In genomic region chr2:199798881-199799580, GRCh38 we compare ENCODE assay signal across 14 cellular contexts. TPM values are rescaled to one million over a fixed set of nuclear protein-coding genes. Genes with fewer than 3 reads are reported as not detected.
DNase-seq lines count a peak whose midpoint lies in the region; ATAC-seq, FAIRE-seq and TF ChIP-seq lines count a peak whose summit lies in the region.
"Had no signal": no experiment of that assay in that cellular context is flagged by ENCODE, and none has a peak within 500 bp of the region (broad histone marks: within the 10 kb centered on the region; RNA-seq: fewer than 3 reads in every experiment).

No MANE protein-coding gene starts in this region.

- H3K27me3 ChIP-seq in sigmoid colon = no peaks in the 10 kb centered on the region

- FAIRE-seq in GM12891 (lab: Jason Lieb, UNC) = no peak

- intact Hi-C loops in sigmoid colon (cut with DNase I) = loop anchor here (5.0 kb wide), 1 partner anchor 53 kb away; the partner anchor contains the start of gene FTCDNL1

- no peak for TF ChIP-seq EP300 in sigmoid colon (IDR thresholded peaks at IDR 0.05)

- peak overlapping the region; percentile 57 to 78 (median 65) for H3K27ac Mint-ChIP-seq in brain
- H3K27ac Mint-ChIP-seq: activated CD8-positive, alpha-beta T cell treated with anti-CD3 and anti-CD28 coated beads, Interleukin-2, amount 10 ng/mL, durations not matched to agents 7 days and 5 days; activated naive CD4-positive, alpha-beta T cell treated with anti-CD3 and anti-CD28 coated beads for 36 hours had no signal

- H3K4me1 Mint-ChIP-seq in brain = peaks cover 31% of the 10 kb centered on the region

- H3K4me3 ChIP-seq in sigmoid colon = no peak overlapping the region

- peaks cover 3% of the 10 kb centered on the region for H3K27me3 Mint-ChIP-seq in brain

- no peaks in the 10 kb centered on the region for H3K9me3 ChIP-seq in sigmoid colon

- H3K9me3 Mint-ChIP-seq in brain = peaks cover 0 to 3% (median 2%) of the 10 kb centered on the region in 5 experiments
- H3K9me3 Mint-ChIP-seq: activated naive CD4-positive, alpha-beta T cell treated with anti-CD3 and anti-CD28 coated beads for 36 hours had no signal

- H3K27ac ChIP-seq in sigmoid colon = peak overlapping the region in 3 of 4 donors; percentile 6 to 44 (median 44)

- peak overlapping the region in 3 of 5 experiments; percentile 20 to 51 (median 42) for H3K4me3 Mint-ChIP-seq in brain
- H3K4me3 Mint-ChIP-seq: activated CD8-positive, alpha-beta T cell treated with anti-CD3 and anti-CD28 coated beads, Interleukin-2, amount 10 ng/mL, durations not matched to agents 7 days and 5 days; activated naive CD4-positive, alpha-beta T cell treated with anti-CD3 and anti-CD28 coated beads for 36 hours had no signal

- ATAC-seq in HG02798 (IDR thresholded peaks at IDR 0.05; ENCODE audit: poor library complexity, unreplicated experiment) = no peak
- ATAC-seq in HG02970 (IDR thresholded peaks at IDR 0.05; ENCODE audit: low FRiP score, unreplicated experiment) = no peak
- ATAC-seq: activated CD8-positive, alpha-beta T cell treated with anti-CD3 and anti-CD28 coated beads, Interleukin-2, amount 10 ng/mL, durations not matched to agents 7 days and 5 days had no signal

- H3K36me3 ChIP-seq in sigmoid colon = no peaks in the 10 kb centered on the region

- 57 to 68% methylated on average over 9 of the region's 9 CpGs for WGBS in sigmoid colon, 2 donors

- TF ChIP-seq CTCF in brain (conservative IDR thresholded peaks at IDR 0.05) = no peak
- TF ChIP-seq CTCF in sigmoid colon (IDR thresholded peaks at IDR 0.05) = no peak

- peaks cover 0 to 27% (median 21%) of the 10 kb centered on the region in 4 donors for H3K4me1 ChIP-seq in sigmoid colon

- no peaks in the 10 kb centered on the region for H3K36me3 Mint-ChIP-seq in brain

- TF ChIP-seq POLR2A in sigmoid colon (IDR thresholded peaks at IDR 0.05) (no peak), GM12891 (IDR thresholded peaks at IDR 0.05; ENCODE audit: low read depth, low read length) (no peak)

- DNase-seq in H4 (ENCODE audit: low spot score) (peak; percentile 57), hippocampal formation (lab: John Stamatoyannopoulos, UW) (peak; percentile 40 to 62), sigmoid colon (peak; percentile 73), SIG-M5 (lab: John Stamatoyannopoulos, UW) (no peak), GM12891 (ENCODE audit: insufficient read length, low spot score) (no peak)
- DNase-seq: activated CD8-positive, alpha-beta T cell treated with anti-CD3 and anti-CD28 coated beads, Interleukin-2, amount 10 ng/mL, durations not matched to agents 7 days and 5 days; activated naive CD4-positive, alpha-beta T cell treated with anti-CD3 and anti-CD28 coated beads for 36 hours; NCI-H2029 treated with DMSO at 0.1 percent for 48 hours; stimulated activated CD4-positive, alpha-beta T cell treated with anti-CD3 and anti-CD28 coated beads, Interleukin-15, amount 100 ng/mL, for 24 hours; stimulated activated CD8-positive, alpha-beta memory T cell treated with anti-CD3 and anti-CD28 coated beads, Interleukin-4, amount 100 ng/mL, for 48 hours; T-helper 2 cell had no signal

TF ChIP-seq in GM12891, 5 proteins besides CTCF, POLR2A, EP300 and RAD21:
- TF ChIP-seq SPI1 (IDR thresholded peaks at IDR 0.05; ENCODE audit: low read depth, low read length) (no peak), TAF1 (IDR thresholded peaks at IDR 0.05; ENCODE audit: low read depth, low read length) (no peak), POLR2AphosphoS5 (IDR thresholded peaks at IDR 0.05; ENCODE audit: low read depth, low read length) (no peak), POU2F2 (IDR thresholded peaks at IDR 0.05; ENCODE audit: low read depth, low read length) (no peak), PAX5 (IDR thresholded peaks at IDR 0.05; ENCODE audit: insufficient read depth, low read length, severe bottlenecking) (no peak)

RNA-seq across cellular contexts. Expression of gene FTCDNL1, which starts 52.0 kb away (rescaled TPM):
- total RNA-seq in H4 (2014; rRNA removed; shearing (Covaris generic)) = 2.3 and 5.9 TPM in 2 replicates
- 0.58 TPM for polyA plus RNA-seq in brain (ENCODE audit: insufficient read depth, low read depth, low replicate concordance)
- total RNA-seq in sigmoid colon = 1 to 10 TPM; 1.7 to 5.0 (median 3.2) TPM
- polyA plus RNA-seq in sigmoid colon = 1 to 10 TPM in 2 of 3 donors, not detected in 1; 1.1 to 1.2 TPM
- polyA plus RNA-seq in GM12891 (2012; ENCODE audit: low read depth, missing spikeins) = 0.56 TPM

Comparison
In these comparisons a context has a peak if more than half of its experiments do, and no peak if none do; other contexts are left out.
1. DNase-seq: peak in H4 (single experiment), hippocampal formation (2 of 2) and sigmoid colon (single experiment); none in SIG-M5 (single experiment) and GM12891 (single experiment).